12 cellular contexts compared by ENCODE assay signal in the genomic region with DNA sequence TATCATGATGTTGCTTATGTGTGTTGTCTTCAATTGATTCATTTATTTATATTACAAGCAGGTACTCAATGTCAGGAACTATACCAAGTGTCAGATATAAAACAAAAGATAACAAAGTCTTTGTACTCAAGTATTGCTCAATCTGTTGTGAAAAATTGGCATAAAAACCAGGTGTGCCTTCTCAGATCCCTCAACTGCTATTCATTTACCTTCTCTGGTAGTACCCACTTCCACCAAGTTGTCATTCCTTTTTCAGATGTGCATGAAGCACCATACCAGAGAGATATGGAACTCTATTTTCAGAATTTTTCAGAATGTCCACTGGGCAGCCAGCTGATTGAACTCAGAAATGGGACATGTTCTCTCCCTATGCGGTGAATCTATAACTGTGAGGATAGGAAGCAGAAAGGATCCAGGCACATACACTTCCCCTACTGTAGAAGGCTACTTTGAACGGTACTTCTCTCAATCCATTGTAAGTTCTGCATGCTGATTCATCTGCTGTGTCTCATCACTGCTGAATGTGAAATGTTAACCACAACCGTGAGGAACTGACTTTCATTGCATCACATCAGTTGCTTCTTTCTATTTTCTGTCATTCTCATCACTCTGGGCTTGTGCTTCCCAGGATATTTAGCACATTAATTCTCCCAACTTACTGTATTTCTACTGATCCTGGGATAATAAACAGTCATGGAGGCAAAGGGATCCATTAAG.
DNase-seq lines count a peak whose midpoint lies in the region; ATAC-seq, FAIRE-seq and TF ChIP-seq lines count a peak whose summit lies in the region.
"Had no signal": no experiment of that assay in that cellular context is flagged by ENCODE, and none has a peak within 500 bp of the region (broad histone marks: within the 10 kb centered on the region; RNA-seq: fewer than 3 reads in every experiment).

No MANE protein-coding gene starts in this region.

- intact Hi-C loops in psoas muscle (cut with DNase I) (no loop called here), posterior cingulate gyrus (cut with DNase I) (no loop called here)

- no peaks in the 10 kb centered on the region for H3K36me3 Mint-ChIP-seq in astrocyte (ENCODE audit: low read depth, unreplicated experiment)

- no peak overlapping the region for H2AFZ ChIP-seq in astrocyte (ENCODE audit: low read depth, low read length)

- H3K9me3 Mint-ChIP-seq in astrocyte (ENCODE audit: unreplicated experiment), result no peaks in the 10 kb centered on the region
- H3K9me3 Mint-ChIP-seq: nephron progenitor cell had no signal

- peaks cover 16% of the 10 kb centered on the region for H3K4me1 Mint-ChIP-seq in astrocyte (ENCODE audit: low read depth, unreplicated experiment)
- H3K4me1 Mint-ChIP-seq: nephron progenitor cell had no signal

- H3K4me2 ChIP-seq in astrocyte (ENCODE audit: low read length), result peak overlapping the region; percentile 7

- no peak for ATAC-seq in psoas muscle
- no peak for ATAC-seq in HG02642 (IDR thresholded peaks at IDR 0.05; ENCODE audit: poor library complexity, unreplicated experiment)

- no peak overlapping the region for H3K4me3 ChIP-seq in astrocyte (ENCODE audit: insufficient read depth, low read depth, low read length)
- H3K4me3 ChIP-seq in psoas muscle, result no peak overlapping the region

- H3K4me3 Mint-ChIP-seq in astrocyte (ENCODE audit: unreplicated experiment), result no peak overlapping the region
- H3K4me3 Mint-ChIP-seq: nephron progenitor cell had no signal

- H3K27ac ChIP-seq in astrocyte (ENCODE audit: low read depth, low read length) (peak overlapping the region; percentile 19), psoas muscle (no peak overlapping the region)

- H3K9me3 ChIP-seq in astrocyte (ENCODE audit: insufficient read depth, low read depth, low read length) (no peaks in the 10 kb centered on the region), psoas muscle (no peaks in the 10 kb centered on the region)
- H3K9me3 ChIP-seq: Caco-2 had no signal

- peak; percentile 73 for FAIRE-seq in astrocyte (lab: Jason Lieb, UNC)

- no peaks in the 10 kb centered on the region for H4K20me1 ChIP-seq in astrocyte (ENCODE audit: insufficient read depth, low read length)

- H3K79me2 ChIP-seq in astrocyte (ENCODE audit: insufficient read depth, low read length), result no peaks in the 10 kb centered on the region

- H3K36me3 ChIP-seq in astrocyte (ENCODE audit: insufficient read depth, low read length), result no peaks in the 10 kb centered on the region
- no peaks in the 10 kb centered on the region for H3K36me3 ChIP-seq in psoas muscle (ENCODE audit: insufficient read depth in 1 of 2, low read depth in 1 of 2)

- 78 to 90% (median 81%) methylated on average over 3 of the region's 3 CpGs for WGBS in psoas muscle, 3 donors

- no peak overlapping the region for H3K9ac ChIP-seq in astrocyte (ENCODE audit: low read length)

- peaks cover 2% of the 10 kb centered on the region for H3K4me1 ChIP-seq in astrocyte (ENCODE audit: insufficient read depth, low read length)
- no peaks in the 10 kb centered on the region for H3K4me1 ChIP-seq in psoas muscle
- H3K4me1 ChIP-seq: Caco-2 had no signal

- H3K27me3 ChIP-seq in astrocyte (ENCODE audit: insufficient read depth, low read length) (no peaks in the 10 kb centered on the region), psoas muscle (ENCODE audit: insufficient read depth in 3 of 3, low read length in 2 of 3) (no peaks in the 10 kb centered on the region)

- H3K27me3 Mint-ChIP-seq in astrocyte (ENCODE audit: low read depth, unreplicated experiment), result no peaks in the 10 kb centered on the region

- DNase-seq in EL (peak; percentile 90), NCI-H460 (ENCODE audit: extremely low read depth, low read depth) (peak; percentile 76), astrocyte (ENCODE audit: low read depth) (peak; percentile 85), kidney tubule cell (ENCODE audit: low spot score) (peak; percentile 90), psoas muscle (no peak), posterior cingulate gyrus (no peak), NCI-H2107 (lab: John Stamatoyannopoulos, UW) (no peak)
- DNase-seq: activated CD4-positive, CD25-positive, alpha-beta regulatory T cell treated with anti-CD3 and anti-CD28 coated beads, Interleukin-2, amount 50 U/mL, for 72 hours; Caco-2; nephron progenitor cell; NK-92 treated with Interleukin-12 subunit alpha and Interleukin-12 subunit beta, amount 100 ng/mL, for 24 hours had no signal

- TF ChIP-seq CTCF in astrocyte (IDR thresholded peaks at IDR 0.05; ENCODE audit: insufficient read depth, low read depth, low read length), result no peak
- TF ChIP-seq CTCF in psoas muscle (IDR thresholded peaks at IDR 0.05), result no peak

- H3K27ac Mint-ChIP-seq in astrocyte (ENCODE audit: unreplicated experiment), result peak overlapping the region; percentile 54
- H3K27ac Mint-ChIP-seq: nephron progenitor cell had no signal

Comparison
In these comparisons a context has a peak if more than half of its experiments do, and no peak if none do; other contexts are left out.
1. DNase-seq: peak in EL (single experiment), NCI-H460 (single experiment), astrocyte (single experiment) and kidney tubule cell (single experiment); none in psoas muscle (0 of 2), posterior cingulate gyrus (0 of 10) and NCI-H2107 (single experiment).